In genomic region chr15:98620020-98620419, GRCh38 we compare ENCODE assay signal across 27 cellular contexts.
"Had no signal": no experiment of that assay in that cellular context is flagged by ENCODE, and none has a peak within 500 bp of the region (broad histone marks: within the 10 kb centered on the region; RNA-seq: fewer than 3 reads in every experiment).

No MANE protein-coding gene starts in this region.

- H3K4me3 Mint-ChIP-seq: activated B cell treated with CpG ODN at 0.5 μM for 24 hours; activated naive CD8-positive, alpha-beta T cell treated with anti-CD3 and anti-CD28 coated beads for 36 hours; activated T-cell treated with anti-CD3 and anti-CD28 coated beads, Interleukin-2, amount 50 U/mL, for 4 hours; effector memory CD8-positive, alpha-beta T cell; mesothelial cell of epicardium; naive thymus-derived CD8-positive, alpha-beta T cell; stimulated activated effector memory CD8-positive, alpha-beta T cell treated with anti-CD3 and anti-CD28 coated beads, Interleukin-12 subunit alpha, Interleukin-12 subunit beta, amount 100 ng/mL, for 72 hours; stimulated activated naive CD8-positive, alpha-beta T cell treated with anti-CD3 and anti-CD28 coated beads, Interleukin-15, amount 100 ng/mL, for 72 hours; T-helper 1 cell treated with Interleukin-12 subunit alpha and Interleukin-12 subunit beta and Interleukin-4 antibody, amounts not matched to agents 30 μg/mL and 1 μg/mL, for 36 hours had no signal

- ATAC-seq: activated T-cell treated with anti-CD3 and anti-CD28 coated beads, Interleukin-2, amount 50 U/mL, for 4 hours; effector memory CD8-positive, alpha-beta T cell; gastrocnemius medialis; left ventricle myocardium superior; naive thymus-derived CD8-positive, alpha-beta T cell; right cardiac atrium; stimulated activated effector memory CD8-positive, alpha-beta T cell treated with anti-CD3 and anti-CD28 coated beads, Interleukin-12 subunit alpha, Interleukin-12 subunit beta, amount 100 ng/mL, for 72 hours; stimulated activated naive CD8-positive, alpha-beta T cell treated with anti-CD3 and anti-CD28 coated beads, Interleukin-15, amount 100 ng/mL, for 72 hours had no signal

- H3K36me3 Mint-ChIP-seq: activated naive CD8-positive, alpha-beta T cell treated with anti-CD3 and anti-CD28 coated beads for 36 hours; mesothelial cell of epicardium; stimulated activated effector memory CD8-positive, alpha-beta T cell treated with anti-CD3 and anti-CD28 coated beads, Interleukin-12 subunit alpha, Interleukin-12 subunit beta, amount 100 ng/mL, for 72 hours had no signal

- H3K4me1 ChIP-seq: breast epithelium, colonic mucosa, esophagus squamous epithelium, gastrocnemius medialis, tibial artery, vagina had no signal

- H3K9me3 ChIP-seq: breast epithelium, colonic mucosa, esophagus squamous epithelium, gastrocnemius medialis, neutrophil, ovary, tibial artery, vagina had no signal

- H3K27ac Mint-ChIP-seq: activated B cell treated with CpG ODN at 0.5 μM for 24 hours; activated naive CD8-positive, alpha-beta T cell treated with anti-CD3 and anti-CD28 coated beads for 36 hours; effector memory CD8-positive, alpha-beta T cell; mesothelial cell of epicardium; naive thymus-derived CD8-positive, alpha-beta T cell; stimulated activated effector memory CD8-positive, alpha-beta T cell treated with anti-CD3 and anti-CD28 coated beads, Interleukin-12 subunit alpha, Interleukin-12 subunit beta, amount 100 ng/mL, for 72 hours; T-helper 1 cell treated with Interleukin-12 subunit alpha and Interleukin-12 subunit beta and Interleukin-4 antibody, amounts not matched to agents 30 μg/mL and 1 μg/mL, for 36 hours had no signal

- H3K27ac ChIP-seq: breast epithelium, colonic mucosa, dorsolateral prefrontal cortex, esophagus squamous epithelium, gastrocnemius medialis, neutrophil, ovary, tibial artery, vagina had no signal

- H3K36me3 ChIP-seq: breast epithelium, colonic mucosa, esophagus squamous epithelium, gastrocnemius medialis, neutrophil, ovary, tibial artery, vagina had no signal

- H3K4me3 ChIP-seq: breast epithelium, colonic mucosa, dorsolateral prefrontal cortex, esophagus squamous epithelium, gastrocnemius medialis, ovary, tibial artery, vagina had no signal

- H3K9me3 Mint-ChIP-seq: activated B cell treated with CpG ODN at 0.5 μM for 24 hours; activated naive CD8-positive, alpha-beta T cell treated with anti-CD3 and anti-CD28 coated beads for 36 hours; activated T-cell treated with anti-CD3 and anti-CD28 coated beads, Interleukin-2, amount 50 U/mL, for 4 hours; effector memory CD8-positive, alpha-beta T cell; mesothelial cell of epicardium; naive thymus-derived CD8-positive, alpha-beta T cell; stimulated activated effector memory CD8-positive, alpha-beta T cell treated with anti-CD3 and anti-CD28 coated beads, Interleukin-12 subunit alpha, Interleukin-12 subunit beta, amount 100 ng/mL, for 72 hours; stimulated activated naive CD8-positive, alpha-beta T cell treated with anti-CD3 and anti-CD28 coated beads, Interleukin-15, amount 100 ng/mL, for 72 hours; T-helper 1 cell treated with Interleukin-12 subunit alpha and Interleukin-12 subunit beta and Interleukin-4 antibody, amounts not matched to agents 30 μg/mL and 1 μg/mL, for 36 hours had no signal

- DNase-seq: activated B cell treated with CpG ODN at 0.5 μM for 24 hours; activated CD4-positive, alpha-beta T cell treated with anti-CD3 and anti-CD28 coated beads for 48 hours; activated CD8-positive, alpha-beta memory T cell treated with anti-CD3 and anti-CD28 coated beads, Interleukin-2, amount 50 U/mL, for 4 hours; activated naive CD4-positive, alpha-beta T cell treated with Interleukin-2 at 50 U/mL for 16 hours; activated naive CD8-positive, alpha-beta T cell treated with anti-CD3 and anti-CD28 coated beads for 36 hours; activated T-cell treated with anti-CD3 and anti-CD28 coated beads, Interleukin-2, amount 50 U/mL, for 4 hours; colonic mucosa; dorsolateral prefrontal cortex; effector memory CD8-positive, alpha-beta T cell; esophagus squamous epithelium; gastrocnemius medialis; hippocampal formation; left ventricle myocardium superior; mammary epithelial cell; naive thymus-derived CD8-positive, alpha-beta T cell; ovary; right cardiac atrium; stimulated activated CD4-positive, alpha-beta T cell treated with anti-CD3 and anti-CD28 coated beads, Interleukin-2, amount 100 ng/mL, for 24 hours; stimulated activated naive CD8-positive, alpha-beta T cell treated with anti-CD3 and anti-CD28 coated beads, Interleukin-15, amount 100 ng/mL, for 72 hours; T1000; tibial artery had no signal

- H3K4me1 Mint-ChIP-seq: activated B cell treated with CpG ODN at 0.5 μM for 24 hours; activated naive CD8-positive, alpha-beta T cell treated with anti-CD3 and anti-CD28 coated beads for 36 hours; naive thymus-derived CD8-positive, alpha-beta T cell; stimulated activated effector memory CD8-positive, alpha-beta T cell treated with anti-CD3 and anti-CD28 coated beads, Interleukin-12 subunit alpha, Interleukin-12 subunit beta, amount 100 ng/mL, for 72 hours; stimulated activated naive CD8-positive, alpha-beta T cell treated with anti-CD3 and anti-CD28 coated beads, Interleukin-15, amount 100 ng/mL, for 72 hours had no signal

- H3K27me3 ChIP-seq: colonic mucosa, ovary, vagina had no signal
